ENCODE assay signal across 19 cellular contexts in the genomic region with DNA sequence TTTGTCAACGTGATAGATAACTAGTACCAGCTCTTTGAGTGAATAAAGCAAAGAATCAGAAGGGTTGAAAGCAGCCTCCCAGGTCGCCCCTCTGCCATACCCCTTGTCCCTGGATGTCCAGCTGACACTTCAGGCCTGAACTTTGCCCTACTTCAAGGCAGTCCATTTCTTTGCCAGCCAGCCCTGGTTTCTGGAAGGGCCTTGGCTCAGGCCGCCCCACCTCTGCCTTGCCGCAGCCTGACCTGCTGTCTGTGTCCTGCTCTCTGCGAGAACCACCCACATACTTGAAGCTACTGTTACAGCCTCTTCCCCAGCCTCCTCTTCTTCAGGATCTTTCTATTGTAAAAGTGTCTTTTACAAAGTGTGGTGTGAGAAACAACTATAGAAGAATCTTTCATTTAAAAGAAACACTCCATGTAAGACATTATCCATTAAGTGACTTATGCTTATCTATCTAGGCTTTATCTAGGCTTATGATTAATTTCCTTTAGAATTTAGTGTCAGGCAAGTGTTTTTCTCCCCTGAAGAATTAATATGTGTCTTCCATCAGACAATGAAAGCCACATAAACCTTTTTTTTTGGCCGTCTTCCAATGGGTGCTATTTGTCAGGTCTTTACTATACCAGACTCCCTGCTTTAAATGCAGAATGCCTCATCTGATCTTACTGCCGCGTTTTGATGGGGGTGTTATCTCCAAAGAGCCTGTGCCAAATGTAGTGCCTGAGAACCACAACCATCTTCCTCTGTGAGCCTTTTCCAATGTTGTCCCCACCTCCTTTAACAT.
DNase-seq lines count a peak whose midpoint lies in the region; ATAC-seq, FAIRE-seq and TF ChIP-seq lines count a peak whose summit lies in the region.
"Had no signal": no experiment of that assay in that cellular context is flagged by ENCODE, and none has a peak within 500 bp of the region (broad histone marks: within the 10 kb centered on the region; RNA-seq: fewer than 3 reads in every experiment).

No MANE protein-coding gene starts in this region.

- TF ChIP-seq POLR2A in erythroblast (IDR thresholded peaks at IDR 0.05; ENCODE audit: low read length) = no peak

- no peak overlapping the region for H3K4me2 ChIP-seq in mesendoderm (ENCODE audit: low read length)

- no peak overlapping the region for H3K56ac ChIP-seq in mesendoderm (ENCODE audit: low read length)

- H3K9me3 ChIP-seq in BE2C (no peaks in the 10 kb centered on the region), T-helper 17 cell (ENCODE audit: control insufficient read depth, low read length, poor library complexity, severe bottlenecking) (no peaks in the 10 kb centered on the region)
- H3K9me3 ChIP-seq: ovary had no signal

- H3K4me1 ChIP-seq in BE2C = peaks cover 4% of the 10 kb centered on the region; the same call in 1 of the 2 replicates
- no peaks in the 10 kb centered on the region for H3K4me1 ChIP-seq in mesendoderm (ENCODE audit: control insufficient read depth, low read depth, low read length)

- CTCF ChIA-PET in activated naive CD4-positive, alpha-beta T cell treated with anti-CD3 and anti-CD28 coated beads for 36 hours (lab: Charles Lee) = interaction anchor here (1.1 kb wide), 1 partner anchor 12 kb away, joined by 3 read pairs; no protein-coding TSS in a partner anchor

- ATAC-seq in T-helper 17 cell = no peak

- H3K79me2 ChIP-seq in mesendoderm (ENCODE audit: control insufficient read depth, insufficient read depth, low read length) = no peaks in the 10 kb centered on the region

- DNase-seq in A172 (ENCODE audit: low spot score) (peak; percentile 41), BE2C (peak; percentile 37), T-helper 17 cell (no peak), erythroblast (lab: John Stamatoyannopoulos, UW) (peak; percentile 24 to 46), mesendoderm (no peak), GM19239 (ENCODE audit: insufficient read length, low spot score) (no peak)
- no peak for DNase-seq in activated naive CD4-positive, alpha-beta T cell treated with anti-CD3 and anti-CD28 coated beads for 36 hours
- no peak for DNase-seq in stimulated activated CD4-positive, alpha-beta T cell treated with anti-CD3 and anti-CD28 coated beads, Interleukin-4, amount 100 ng/mL, for 4 hours
- DNase-seq: activated CD4-positive, alpha-beta T cell treated with anti-CD3 and anti-CD28 coated beads for 1 hour; activated CD8-positive, alpha-beta memory T cell treated with anti-CD3 and anti-CD28 coated beads, Interleukin-2, amount 50 U/mL, for 48 hours; C1 segment of cervical spinal cord; central memory CD4-positive, alpha-beta T cell; foreskin fibroblast; H9; NCI-H2081 treated with DMSO at 0.1 percent for 48 hours had no signal

- peak overlapping the region; percentile 21 for H3K27ac Mint-ChIP-seq in T-helper 17 cell
- H3K27ac Mint-ChIP-seq in activated naive CD4-positive, alpha-beta T cell treated with anti-CD3 and anti-CD28 coated beads for 36 hours = no peak overlapping the region
- H3K27ac Mint-ChIP-seq: type B pancreatic cell had no signal

- H3K18ac ChIP-seq in mesendoderm (ENCODE audit: low read length) = no peak overlapping the region

- no peak overlapping the region for H3K4me3 Mint-ChIP-seq in T-helper 17 cell
- H3K4me3 Mint-ChIP-seq in activated naive CD4-positive, alpha-beta T cell treated with anti-CD3 and anti-CD28 coated beads for 36 hours = no peak overlapping the region
- H3K4me3 Mint-ChIP-seq: H9, type B pancreatic cell had no signal

- H3K27me3 ChIP-seq in BE2C = no peaks in the 10 kb centered on the region
- H3K27me3 ChIP-seq in mesendoderm (ENCODE audit: insufficient read depth, low read length, poor library complexity) = no peaks in the 10 kb centered on the region
- H3K27me3 ChIP-seq: ovary had no signal

- H3K23ac ChIP-seq in mesendoderm (ENCODE audit: low read length) = no peak overlapping the region

- no peaks in the 10 kb centered on the region for H3K79me1 ChIP-seq in mesendoderm (ENCODE audit: low read length)

- H3K9me3 Mint-ChIP-seq in activated naive CD4-positive, alpha-beta T cell treated with anti-CD3 and anti-CD28 coated beads for 36 hours = no peaks in the 10 kb centered on the region
- H3K9me3 Mint-ChIP-seq: H9, type B pancreatic cell had no signal

- FAIRE-seq in GM19239 (lab: Jason Lieb, UNC) = no peak
- FAIRE-seq: GM18507 had no signal

- no peak overlapping the region for H3K27ac ChIP-seq in mesendoderm (ENCODE audit: low read depth, low read length)
- H3K27ac ChIP-seq: ovary, skin epidermis had no signal

- no peak overlapping the region for H2BK120ac ChIP-seq in mesendoderm (ENCODE audit: low read depth, low read length)

- H3K4me3 ChIP-seq in BE2C (ENCODE audit: low read depth, low read length) (no peak overlapping the region), mesendoderm (ENCODE audit: low read length) (no peak overlapping the region)
- H3K4me3 ChIP-seq: ovary, skin epidermis had no signal

- no peak overlapping the region for H4K8ac ChIP-seq in mesendoderm (ENCODE audit: low read depth, low read length)

- H2BK5ac ChIP-seq in mesendoderm (ENCODE audit: low read length) = no peak overlapping the region

- H2AK5ac ChIP-seq in mesendoderm (ENCODE audit: low read length) = no peak overlapping the region

- TF ChIP-seq CTCF in BE2C (IDR thresholded peaks at IDR 0.05; ENCODE audit: low read depth, low read length) = no peak

- no peak overlapping the region for H2BK15ac ChIP-seq in mesendoderm (replicated peaks; ENCODE audit: low read depth)

- H3K27me3 Mint-ChIP-seq in T-helper 17 cell = no peaks in the 10 kb centered on the region
- no peaks in the 10 kb centered on the region for H3K27me3 Mint-ChIP-seq in activated naive CD4-positive, alpha-beta T cell treated with anti-CD3 and anti-CD28 coated beads for 36 hours (ENCODE audit: low read depth)
- H3K27me3 Mint-ChIP-seq: type B pancreatic cell had no signal

- H3K4ac ChIP-seq in mesendoderm (ENCODE audit: low read depth, low read length) = no peak overlapping the region

- H3K9ac ChIP-seq in mesendoderm (ENCODE audit: low read length) = no peak overlapping the region

- no peak overlapping the region for H4K5ac ChIP-seq in mesendoderm (ENCODE audit: low read length)

- H3K4me1 Mint-ChIP-seq in T-helper 17 cell = peaks cover 18% of the 10 kb centered on the region
- peaks cover 6% of the 10 kb centered on the region for H3K4me1 Mint-ChIP-seq in activated naive CD4-positive, alpha-beta T cell treated with anti-CD3 and anti-CD28 coated beads for 36 hours (ENCODE audit: low read depth)
- H3K4me1 Mint-ChIP-seq: H9 had no signal

- H3K36me3 ChIP-seq in BE2C (peaks cover 9% of the 10 kb centered on the region; the same call in 1 of the 2 replicates), mesendoderm (ENCODE audit: control insufficient read depth, insufficient read depth, low read length) (no peaks in the 10 kb centered on the region)
- H3K36me3 ChIP-seq: ovary had no signal

- intact Hi-C loops in activated naive CD4-positive, alpha-beta T cell treated with anti-CD3 and anti-CD28 coated beads for 36 hours (cut with micrococcal nuclease) = no loop called here

- WGBS in mesendoderm (ENCODE audit: extremely low coverage, insufficient coverage, low lambda C conversion rate) = no CpG with 5 or more reads among the region's 8 CpGs

- H3K36me3 Mint-ChIP-seq in T-helper 17 cell (ENCODE audit: low read depth) = peaks cover 16% of the 10 kb centered on the region
- peaks cover 32% of the 10 kb centered on the region for H3K36me3 Mint-ChIP-seq in activated naive CD4-positive, alpha-beta T cell treated with anti-CD3 and anti-CD28 coated beads for 36 hours (ENCODE audit: low read depth)

Comparison
In these comparisons a context has a peak if more than half of its experiments do, and no peak if none do; other contexts are left out.
1. DNase-seq: peak in A172 (single experiment), BE2C (single experiment) and erythroblast (2 of 2); none in T-helper 17 cell (0 of 3), activated naive CD4-positive, alpha-beta T cell treated with anti-CD3 and anti-CD28 coated beads for 36 hours (single experiment), mesendoderm (single experiment), stimulated activated CD4-positive, alpha-beta T cell treated with anti-CD3 and anti-CD28 coated beads, Interleukin-4, amount 100 ng/mL, for 4 hours (0 of 2) and GM19239 (single experiment).